10 cellular contexts compared by ENCODE assay signal in genomic region chr18:7617738-7618422, GRCh38. TPM values are rescaled to one million over a fixed set of nuclear protein-coding genes. Genes with fewer than 3 reads are reported as not detected.
DNase-seq lines count a peak whose midpoint lies in the region; ATAC-seq and TF ChIP-seq lines count a peak whose summit lies in the region.
"Had no signal": no experiment of that assay in that cellular context is flagged by ENCODE, and none has a peak within 500 bp of the region (broad histone marks: within the 10 kb centered on the region; RNA-seq: fewer than 3 reads in every experiment).

No MANE protein-coding gene starts in this region.

- peaks cover 13% of the 10 kb centered on the region for H3K27me3 Mint-ChIP-seq in progenitor cell of endocrine pancreas
- H3K27me3 Mint-ChIP-seq: activated naive CD8-positive, alpha-beta T cell had no signal

- H3K9me3 ChIP-seq in lower lobe of right lung, result no peaks in the 10 kb centered on the region
- no peaks in the 10 kb centered on the region for H3K9me3 ChIP-seq in testis

- TF ChIP-seq CTCF in HFF-Myc (IDR thresholded peaks at IDR 0.05; ENCODE audit: low read depth, low read length, missing control alignments) (no peak), lower lobe of right lung (IDR thresholded peaks at IDR 0.05) (no peak), testis (IDR thresholded peaks at IDR 0.05) (no peak), progenitor cell of endocrine pancreas (IDR thresholded peaks at IDR 0.05; ENCODE audit: unreplicated experiment) (no peak)

- H3K36me3 Mint-ChIP-seq in progenitor cell of endocrine pancreas (ENCODE audit: insufficient read depth), result no peaks in the 10 kb centered on the region
- H3K36me3 Mint-ChIP-seq: activated naive CD8-positive, alpha-beta T cell had no signal

- H3K4me3 Mint-ChIP-seq in progenitor cell of endocrine pancreas (ENCODE audit: low read depth), result no peak overlapping the region
- H3K4me3 Mint-ChIP-seq: activated naive CD8-positive, alpha-beta T cell had no signal

- H3K4me3 ChIP-seq in HFF-Myc (replicated peaks; ENCODE audit: low read depth, low read length) (peak overlapping the region; percentile 8; the same call in 1 of the 2 replicates), lower lobe of right lung (peak overlapping the region; percentile 9), testis (no peak overlapping the region)

- intact Hi-C loops in lower lobe of right lung (cut with DNase I), result no loop called here
- intact Hi-C loops in testis (cut with DNase I; ENCODE audit: low total_unique reads), result no loop called here

- H3K27ac Mint-ChIP-seq in progenitor cell of endocrine pancreas, result no peak overlapping the region
- H3K27ac Mint-ChIP-seq: activated naive CD8-positive, alpha-beta T cell had no signal

- no peaks in the 10 kb centered on the region for H3K9me3 Mint-ChIP-seq in progenitor cell of endocrine pancreas (ENCODE audit: low read depth)

- H3K27me3 ChIP-seq in lower lobe of right lung (ENCODE audit: low read depth), result no peaks in the 10 kb centered on the region
- no peaks in the 10 kb centered on the region for H3K27me3 ChIP-seq in testis

- no peak for TF ChIP-seq POLR2A in testis (IDR thresholded peaks at IDR 0.05)

- peak; percentile 76 to 91 for ATAC-seq in lower lobe of right lung

- H3K4me1 ChIP-seq in lower lobe of right lung, result peaks cover 41% of the 10 kb centered on the region
- H3K4me1 ChIP-seq in testis, result no peaks in the 10 kb centered on the region

- peaks cover 17% of the 10 kb centered on the region for H3K4me1 Mint-ChIP-seq in progenitor cell of endocrine pancreas (ENCODE audit: low read depth)

- 57 to 61% methylated on average over 7 of the region's 7 CpGs for WGBS in testis, 2 donors

- peak overlapping the region; percentile 25 for H3K27ac ChIP-seq in lower lobe of right lung
- H3K27ac ChIP-seq in testis, result no peak overlapping the region

- DNase-seq in HFF-Myc (ENCODE audit: extremely low read depth, low read depth), result peak; percentile 89
- peak; percentile 95 for DNase-seq in dedifferentiated amniotic fluid mesenchymal stem cell (ENCODE audit: extremely low spot score)
- no peak for DNase-seq in lower lobe of right lung
- peak; percentile 31 for DNase-seq in testis
- DNase-seq in hepatic stellate cell (ENCODE audit: low spot score), result no peak
- DNase-seq in DMS153 treated with DMSO at 0.1 percent for 48 hours (lab: John Stamatoyannopoulos, UW; ENCODE audit: unreplicated experiment), result no peak
- no peak for DNase-seq in progenitor cell of endocrine pancreas (ENCODE audit: low spot score, unreplicated experiment)
- no peak for DNase-seq in retina
- DNase-seq: NCI-H510A had no signal

- H3K36me3 ChIP-seq in lower lobe of right lung, result no peaks in the 10 kb centered on the region
- no peaks in the 10 kb centered on the region for H3K36me3 ChIP-seq in testis (ENCODE audit: low read depth, missing control alignments)

RNA-seq across cellular contexts. Expression of gene PTPRM, which starts 50.8 kb away (rescaled TPM):
- total RNA-seq in lower lobe of right lung (85.2 TPM), testis (100 to 1,000 TPM in 1 of 2 donors, 10 to 100 TPM in 1; 94.6 to 101 TPM), progenitor cell of endocrine pancreas (22.4 and 23.2 TPM in 2 replicates)
- polyA plus RNA-seq in testis (ENCODE audit: insufficient read depth, low read depth, low replicate concordance), result 76.4 TPM

Comparison
In these comparisons a context has a peak if more than half of its experiments do, and no peak if none do; other contexts are left out.
1. DNase-seq: peak in HFF-Myc (single experiment), dedifferentiated amniotic fluid mesenchymal stem cell (single experiment) and testis (single experiment); none in lower lobe of right lung (single experiment), hepatic stellate cell (single experiment), DMS153 treated with DMSO at 0.1 percent for 48 hours (single experiment), progenitor cell of endocrine pancreas (single experiment) and retina (single experiment).
2. H3K4me3 ChIP-seq: peak in HFF-Myc (single experiment) and lower lobe of right lung (single experiment); none in testis (0 of 2).